ENCODE assay signal across 8 cellular contexts in genomic region chr15:81323944-81324881, GRCh38. TPM values are rescaled to one million over a fixed set of nuclear protein-coding genes. Genes with fewer than 3 reads are reported as not detected.
A peak's percentile ranks its signal among the peaks of the same experiment; 100 is the strongest.
DNase-seq lines count a peak whose midpoint lies in the region; ATAC-seq, FAIRE-seq and TF ChIP-seq lines count a peak whose summit lies in the region.

TSS of gene STARD5 (minus strand) at chr15:81324141. CDS start at chr15:81324099, 42 bp downstream.

- peak within 1 kb of the TSS; percentile 80 to 97 (median 92) for H3K4me2 ChIP-seq in BLaER1 treated with 17β-estradiol and CSF1 and Interleukin-3, amounts not matched to agents 10 nM and 100 nM
- H3K4me2 ChIP-seq in HepG2 (ENCODE audit: low read depth, low read length), result peak within 1 kb of the TSS; percentile 94

- no peaks in the 10 kb centered on the region for H3K27me3 ChIP-seq in BLaER1 treated with 17β-estradiol and CSF1 and Interleukin-3, amounts not matched to agents 10 nM and 100 nM
- H3K27me3 ChIP-seq in HepG2 (ENCODE audit: control insufficient read depth in 1 of 2, insufficient read depth in 2 of 2, low read length in 2 of 2), result no peaks in the 10 kb centered on the region

- peak; percentile 69 to 90 for TF ChIP-seq POLR2A in HepG2 (IDR thresholded peaks at IDR 0.05; ENCODE audit: insufficient read depth in 1 of 2, low read depth in 2 of 2, low read length in 2 of 2)

- FAIRE-seq in HepG2 (lab: Jason Lieb, UNC), result peak; percentile 91

- in situ Hi-C loops in HepG2 (cut with HindIII; ENCODE audit: extremely low pct_ligation_motif_present, low pct_unique_long_range_greater_than_20kb), result no loop called here

- no peaks in the 10 kb centered on the region for H3K9me3 ChIP-seq in BLaER1 treated with 17β-estradiol and CSF1 and Interleukin-3, amounts not matched to agents 10 nM and 100 nM (replicated peaks in 1 of 11)
- H3K9me3 ChIP-seq in HepG2 (ENCODE audit: low read length), result no peaks in the 10 kb centered on the region

- H3K9ac ChIP-seq in BLaER1 treated with 17β-estradiol and CSF1 and Interleukin-3, amounts not matched to agents 10 nM and 100 nM, result peak within 1 kb of the TSS; percentile 63 to 81 (median 74)
- peak within 1 kb of the TSS; percentile 82 for H3K9ac ChIP-seq in HepG2 (ENCODE audit: insufficient read depth, low read depth, low read length)

- H4K20me1 ChIP-seq in BLaER1 treated with 17β-estradiol and CSF1 and Interleukin-3, amounts not matched to agents 10 nM and 100 nM, result no peaks in the 10 kb centered on the region
- H4K20me1 ChIP-seq in HepG2 (ENCODE audit: insufficient read depth, low read length), result no peaks in the 10 kb centered on the region

- CTCF ChIA-PET in HepG2 (lab: Yijun Ruan, JAX; ENCODE audit: low intra/inter-chr PET ratio, low total read pairs), result no interaction called here

- TF ChIP-seq EP300 in HepG2 (IDR thresholded peaks at IDR 0.05; ENCODE audit: low read depth in 2 of 2, low read length in 2 of 2), result no peak
- TF ChIP-seq EP300 in HepG2 (CRISPR knock-in tag; IDR thresholded peaks at IDR 0.05; ENCODE audit: borderline replicate concordance), result no peak

- 0 out of 2 replicates have a peak, but pooled peaks have one; percentile 25 for TF ChIP-seq RAD21 in HepG2 (CRISPR knock-in tag; IDR thresholded peaks at IDR 0.05)

- H3K4me3 ChIP-seq in BLaER1 treated with 17β-estradiol and CSF1 and Interleukin-3, amounts not matched to agents 10 nM and 100 nM, result peak within 1 kb of the TSS; percentile 60 to 80 (median 68)
- H3K4me3 ChIP-seq in HepG2 (replicated peaks in 1 of 3; ENCODE audit: insufficient read depth in 1 of 3, low read depth in 2 of 3, low read length in 3 of 3), result peak within 1 kb of the TSS; percentile 85 to 97 (median 87)

- H3K36me3 ChIP-seq in BLaER1 treated with 17β-estradiol and CSF1 and Interleukin-3, amounts not matched to agents 10 nM and 100 nM, result peaks cover 3 to 27% (median 13%) of the 10 kb centered on the region in 11 experiments; a peak in 15 of 22 replicates
- no peaks in the 10 kb centered on the region; a peak in 3 of 5 replicates for H3K36me3 ChIP-seq in HepG2 (replicated peaks in 1 of 2; ENCODE audit: control insufficient read depth in 1 of 2, insufficient read depth in 2 of 2, low read length in 2 of 2)

- ATAC-seq in GM19351 (IDR thresholded peaks at IDR 0.05; ENCODE audit: unreplicated experiment) (peak; percentile 99), HG03520 (IDR thresholded peaks at IDR 0.05; ENCODE audit: unreplicated experiment) (peak; percentile 100), HepG2 (peak; percentile 99)

- no TSS peak for BruUV-seq in HepG2 (replicated peaks; lab: Mats Ljungman, UMichigan)

- intact Hi-C loops in HepG2 (cut with micrococcal nuclease; ENCODE audit: unreplicated experiment), result no loop called here

- H3K4me1 ChIP-seq in BLaER1 treated with 17β-estradiol and CSF1 and Interleukin-3, amounts not matched to agents 10 nM and 100 nM, result peaks cover 17 to 26% (median 21%) of the 10 kb centered on the region in 10 experiments; a peak in 19 of 20 replicates
- H3K4me1 ChIP-seq in HepG2 (ENCODE audit: insufficient read depth, low read length), result peaks cover 28% of the 10 kb centered on the region

- DNase-seq in NCI-H526 treated with DMSO at 0.1 percent for 48 hours (lab: John Stamatoyannopoulos, UW) (peak; percentile 95), dermis blood vessel endothelial cell (peak; percentile 96), HepG2 (ENCODE audit: low spot score) (peak; percentile 96)
- peak; percentile 95 for DNase-seq in activated CD4-positive, alpha-beta T cell treated with anti-CD3 and anti-CD28 coated beads, Interleukin-2, amount 50 U/mL, for 1 hour
- peak; percentile 95 to 97 for DNase-seq in stimulated activated CD4-positive, alpha-beta T cell treated with anti-CD3 and anti-CD28 coated beads, Interleukin-2, amount 100 ng/mL, for 48 hours

- peak within 1 kb of the TSS in 8 of 11 experiments; percentile 5 to 69 (median 38); a peak in 9 of 22 replicates for H3K27ac ChIP-seq in BLaER1 treated with 17β-estradiol and CSF1 and Interleukin-3, amounts not matched to agents 10 nM and 100 nM
- H3K27ac ChIP-seq in HepG2 (ENCODE audit: extremely low read length, insufficient read depth, low read length), result peak within 1 kb of the TSS; percentile 46

- peak within 1 kb of the TSS; percentile 90 for H2AFZ ChIP-seq in HepG2 (ENCODE audit: low read length)

- H3K79me2 ChIP-seq in HepG2 (ENCODE audit: insufficient read depth, low read length), result no peaks in the 10 kb centered on the region

- WGBS in HepG2 (ENCODE audit: low lambda C conversion rate), result under 1% methylated on average over 31 of the region's 67 CpGs

- POLR2A ChIA-PET in HepG2 (lab: Yijun Ruan, JAX), result interaction anchor here (0.9 to 1.0 kb wide), 4 partner anchors 11 to 44 kb away, joined by 3 to 4 read pairs (median 4); no protein-coding TSS in a partner anchor

- TF ChIP-seq CTCF in HepG2 (CRISPR knock-in tag; IDR thresholded peaks at IDR 0.05), result no peak

TF ChIP-seq in HepG2, 621 proteins besides CTCF, POLR2A, EP300 and RAD21 (continues in another document):
- TF ChIP-seq E2F5 (CRISPR knock-in tag; conservative IDR thresholded peaks at IDR 0.05) (no peak), TP53 (CRISPR knock-in tag; conservative IDR thresholded peaks at IDR 0.05) (no peak), PHF8 (CRISPR knock-in tag; IDR thresholded peaks at IDR 0.05) (peak; percentile 88), ZSCAN21 (CRISPR knock-in tag; IDR thresholded peaks at IDR 0.05; ENCODE audit: borderline replicate concordance) (peak; percentile 72; the same call in 1 of the 2 replicates), ZNF280D (CRISPR knock-in tag; IDR thresholded peaks at IDR 0.05) (0 out of 2 replicates have a peak, but pooled peaks have one; percentile 1), GATA4 (IDR thresholded peaks at IDR 0.05; ENCODE audit: borderline replicate concordance, low read depth) (peak; percentile 58; the same call in 1 of the 2 replicates), SCMH1 (CRISPR knock-in tag; IDR thresholded peaks at IDR 0.05; ENCODE audit: borderline replicate concordance) (no peak), GZF1 (CRISPR knock-in tag; IDR thresholded peaks at IDR 0.05) (0 out of 2 replicates have a peak, but pooled peaks have one; percentile 33), ZNF839 (CRISPR knock-in tag; IDR thresholded peaks at IDR 0.05; ENCODE audit: borderline replicate concordance) (no peak)

RNA-seq across cellular contexts. Expression of gene STARD5, which starts in this region (rescaled TPM):
- total RNA-seq in dermis blood vessel endothelial cell (2.1 and 2.6 TPM in 2 replicates), HepG2 (2016; rRNA removed; fragmentation: Illumina TruSeq; extraction: Trizol) (1.6 and 3.1 TPM in 2 replicates)
- 1.0 and 1.6 TPM in 2 replicates for total RNA-seq in HepG2 (2016; cell fraction: cytosol; rRNA removed; fragmentation: Illumina TruSeq; extraction: Trizol; ENCODE audit: low read depth)
- total RNA-seq in HepG2 (2016; cell fraction: insoluble cytoplasmic fraction; rRNA removed; fragmentation: Illumina TruSeq; extraction: Trizol), result 0.79 and 2.3 TPM in 2 replicates
- 1.0 and 1.2 TPM in 2 replicates for total RNA-seq in HepG2 (2016; cell fraction: membrane; rRNA removed; fragmentation: Illumina TruSeq; extraction: Trizol)
- total RNA-seq in HepG2 (2016; cell fraction: nucleus; rRNA removed; fragmentation: Illumina TruSeq; extraction: Trizol), result 3.9 and 5.4 TPM in 2 replicates
- 3.5 TPM in 2 replicates for polyA plus RNA-seq in HepG2 (2011; rRNA removed)
- polyA plus RNA-seq in HepG2 (2011; cell fraction: cytosol; rRNA removed), result 2.2 and 2.3 TPM in 2 replicates
- polyA plus RNA-seq in HepG2 (2011; cell fraction: nucleus; rRNA removed), result 13.0 and 14.0 TPM in 2 replicates
- polyA plus RNA-seq in HepG2 (2012), result 0.79 and 0.84 TPM in 2 replicates
- polyA plus RNA-seq in HepG2 (2016; cell fraction: cytosol; fragmentation: Illumina TruSeq; extraction: Trizol; ENCODE audit: low read depth), result 0.96 and 0.98 TPM in 2 replicates
- polyA plus RNA-seq in HepG2 (2016; cell fraction: insoluble cytoplasmic fraction; fragmentation: Illumina TruSeq; extraction: Trizol; ENCODE audit: low read depth), result 1.8 and 2.1 TPM in 2 replicates
- 1.00 and 1.8 TPM in 2 replicates for polyA plus RNA-seq in HepG2 (2016; cell fraction: membrane; fragmentation: Illumina TruSeq; extraction: Trizol; ENCODE audit: low read depth)
- 6.1 and 6.6 TPM in 2 replicates for polyA plus RNA-seq in HepG2 (2016; cell fraction: nucleus; fragmentation: Illumina TruSeq; extraction: Trizol; ENCODE audit: insufficient read depth, low read depth)
- 2.2 and 3.7 TPM in 2 replicates for polyA minus RNA-seq in HepG2 (2011; rRNA and poly(A)+ RNA removed; ENCODE audit: low replicate concordance)
- 0.40 and 0.70 TPM in 2 replicates for polyA minus RNA-seq in HepG2 (2011; cell fraction: cytosol; rRNA and poly(A)+ RNA removed)
- 13.5 and 14.9 TPM in 2 replicates for polyA minus RNA-seq in HepG2 (2011; cell fraction: nucleus; rRNA and poly(A)+ RNA removed)

Comparison
In these comparisons a context has a peak if more than half of its experiments do, and no peak if none do; other contexts are left out.
1. Peak in every context shown above with its lines: DNase-seq, ATAC-seq, H3K4me3 ChIP-seq and H3K27ac ChIP-seq.